ENCODE assay signal across 12 cellular contexts in genomic region chr6:158561938-158562337, GRCh38. TPM values are rescaled to one million over a fixed set of nuclear protein-coding genes. Genes with fewer than 3 reads are reported as not detected.
DNase-seq lines count a peak whose midpoint lies in the region; ATAC-seq, FAIRE-seq and TF ChIP-seq lines count a peak whose summit lies in the region.
"Had no signal": no experiment of that assay in that cellular context is flagged by ENCODE, and none has a peak within 500 bp of the region (broad histone marks: within the 10 kb centered on the region; RNA-seq: fewer than 3 reads in every experiment).

No MANE protein-coding gene starts in this region.

- H3K9ac ChIP-seq in astrocyte (ENCODE audit: low read length), result peak overlapping the region; percentile 89

- H3K4me3 Mint-ChIP-seq in HFFc6, result peak overlapping the region; percentile 93
- H3K4me3 Mint-ChIP-seq in astrocyte (ENCODE audit: unreplicated experiment), result peak overlapping the region; percentile 94
- peak overlapping the region; percentile 51 to 97 (median 94) for H3K4me3 Mint-ChIP-seq in naive thymus-derived CD8-positive, alpha-beta T cell

- peak overlapping the region; percentile 67 for H3K4me3 ChIP-seq in BE2C (ENCODE audit: low read depth, low read length)
- no peak overlapping the region for H3K4me3 ChIP-seq in astrocyte (ENCODE audit: insufficient read depth, low read depth, low read length)

- H4K20me1 ChIP-seq in astrocyte (ENCODE audit: insufficient read depth, low read length), result peaks cover 60% of the 10 kb centered on the region

- H3K27me3 ChIP-seq in BE2C, result no peaks in the 10 kb centered on the region
- no peaks in the 10 kb centered on the region for H3K27me3 ChIP-seq in astrocyte (ENCODE audit: insufficient read depth, low read length)

- H3K4me2 ChIP-seq in astrocyte (ENCODE audit: low read length), result peak overlapping the region; percentile 95

- DNase-seq in BE2C (no peak), HFFc6 (no peak), astrocyte (ENCODE audit: low read depth) (no peak), HuH-7.5 (ENCODE audit: low spot score) (no peak), left colon (no peak), left ventricle myocardium superior (no peak)
- no peak for DNase-seq in naive thymus-derived CD8-positive, alpha-beta T cell
- DNase-seq: activated gamma-delta T cell; MM.1S; stimulated activated CD4-positive, alpha-beta T cell treated with anti-CD3 and anti-CD28 coated beads, Interleukin-2, amount 100 ng/mL, for 48 hours; T-helper 9 cell had no signal

- no peak overlapping the region for H3K27ac ChIP-seq in astrocyte (ENCODE audit: low read depth, low read length)

- H3K36me3 Mint-ChIP-seq in HFFc6 (ENCODE audit: low read depth) (no peaks in the 10 kb centered on the region), astrocyte (ENCODE audit: low read depth, unreplicated experiment) (peaks cover 3% of the 10 kb centered on the region)
- no peaks in the 10 kb centered on the region for H3K36me3 Mint-ChIP-seq in naive thymus-derived CD8-positive, alpha-beta T cell

- peaks cover 3% of the 10 kb centered on the region for H3K27me3 Mint-ChIP-seq in HFFc6 (ENCODE audit: insufficient read depth)
- H3K27me3 Mint-ChIP-seq in astrocyte (ENCODE audit: low read depth, unreplicated experiment), result no peaks in the 10 kb centered on the region
- no peaks in the 10 kb centered on the region for H3K27me3 Mint-ChIP-seq in naive thymus-derived CD8-positive, alpha-beta T cell

- no peaks in the 10 kb centered on the region for H3K9me3 ChIP-seq in BE2C
- H3K9me3 ChIP-seq in astrocyte (ENCODE audit: insufficient read depth, low read depth, low read length), result no peaks in the 10 kb centered on the region

- H2AFZ ChIP-seq in astrocyte (ENCODE audit: low read depth, low read length), result no peak overlapping the region

- no peak for FAIRE-seq in astrocyte (lab: Jason Lieb, UNC)

- TF ChIP-seq CTCF in BE2C (IDR thresholded peaks at IDR 0.05; ENCODE audit: low read depth, low read length), result no peak
- no peak for TF ChIP-seq CTCF in HFFc6 (IDR thresholded peaks at IDR 0.05)
- TF ChIP-seq CTCF in astrocyte (IDR thresholded peaks at IDR 0.05; ENCODE audit: insufficient read depth, low read depth, low read length), result no peak

- H3K4me1 Mint-ChIP-seq in HFFc6 (ENCODE audit: low read depth) (peaks cover 32% of the 10 kb centered on the region), astrocyte (ENCODE audit: low read depth, unreplicated experiment) (peaks cover 20% of the 10 kb centered on the region)
- peaks cover 33 to 66% (median 62%) of the 10 kb centered on the region in 4 donors for H3K4me1 Mint-ChIP-seq in naive thymus-derived CD8-positive, alpha-beta T cell

- H3K4me1 ChIP-seq in BE2C (peaks cover 5% of the 10 kb centered on the region), astrocyte (ENCODE audit: insufficient read depth, low read length) (peaks cover 22% of the 10 kb centered on the region)

- H3K36me3 ChIP-seq in BE2C, result peaks cover 9% of the 10 kb centered on the region; the same call in 1 of the 2 replicates
- H3K36me3 ChIP-seq in astrocyte (ENCODE audit: insufficient read depth, low read length), result no peaks in the 10 kb centered on the region

- H3K27ac Mint-ChIP-seq in HFFc6 (peak overlapping the region; percentile 53; the same call in 1 of the 2 replicates), astrocyte (ENCODE audit: unreplicated experiment) (no peak overlapping the region)
- peak overlapping the region in 9 of 10 donors; percentile 47 to 97 (median 90) for H3K27ac Mint-ChIP-seq in naive thymus-derived CD8-positive, alpha-beta T cell

- H3K9me3 Mint-ChIP-seq in HFFc6 (no peaks in the 10 kb centered on the region), astrocyte (ENCODE audit: unreplicated experiment) (peaks cover 2% of the 10 kb centered on the region)
- H3K9me3 Mint-ChIP-seq in naive thymus-derived CD8-positive, alpha-beta T cell, result no peaks in the 10 kb centered on the region

- ATAC-seq in naive thymus-derived CD8-positive, alpha-beta T cell, result no peak
- ATAC-seq in GM21360 (IDR thresholded peaks at IDR 0.05; ENCODE audit: unreplicated experiment) (no peak), left colon (no peak), left ventricle myocardium superior (no peak)

- intact Hi-C loops in left colon (cut with DNase I, micrococcal nuclease) (no loop called here), left ventricle myocardium superior (cut with micrococcal nuclease) (no loop called here)

- peaks cover 65% of the 10 kb centered on the region for H3K79me2 ChIP-seq in astrocyte (ENCODE audit: insufficient read depth, low read length)

- POLR2A ChIA-PET in naive thymus-derived CD8-positive, alpha-beta T cell (lab: Charles Lee), result interaction anchor here (0.6 kb wide), 1 partner anchor 88 kb away, joined by 3 read pairs; no protein-coding TSS in a partner anchor

RNA-seq across cellular contexts. Expression of gene TMEM181, which starts 2.0 kb away (rescaled TPM):
- 35.8 TPM for polyA plus RNA-seq in BE2C (2012; ENCODE audit: insufficient read depth, insufficient read length, low read depth)
- 10 to 100 TPM; 25.8 to 37.8 (median 30.1) TPM for total RNA-seq in HFFc6 (2021; fragmentation: NEBNext Ultra II Directional; extraction: Animal tissue kit (Norgen Biotek cat#: 25700))
- total RNA-seq in astrocyte, result 31.0 and 33.3 TPM in 2 replicates
- total RNA-seq in naive thymus-derived CD8-positive, alpha-beta T cell, result 10 to 100 TPM; 16.6 to 16.9 TPM
- 1 to 10 TPM; 3.9 to 4.6 (median 4.2) TPM for polyA plus RNA-seq in naive thymus-derived CD8-positive, alpha-beta T cell
- 10 to 100 TPM; 41.2 to 46.7 TPM for total RNA-seq in left colon
- total RNA-seq in left ventricle myocardium superior, result 9.6 TPM
